ENCODE assay signal across 15 cellular contexts in genomic region chr7:2777898-2778535, GRCh38.
A peak's percentile ranks its signal among the peaks of the same experiment; 100 is the strongest.
DNase-seq lines count a peak whose midpoint lies in the region; ATAC-seq and TF ChIP-seq lines count a peak whose summit lies in the region.
"Had no signal": no experiment of that assay in that cellular context is flagged by ENCODE, and none has a peak within 500 bp of the region (broad histone marks: within the 10 kb centered on the region; RNA-seq: fewer than 3 reads in every experiment).

No MANE protein-coding gene starts in this region.

- peaks cover 23 to 32% (median 27%) of the 10 kb centered on the region in 3 experiments; a peak in 6 of 7 replicates for H3K36me3 Mint-ChIP-seq in H9 (ENCODE audit: insufficient read depth in 1 of 3, low read depth in 3 of 3)
- peaks cover 12% of the 10 kb centered on the region for H3K36me3 Mint-ChIP-seq in activated T-helper 1 cell treated with anti-CD3 and anti-CD28 coated beads, Interleukin-12 subunit alpha, Interleukin-12 subunit beta, Interleukin-2, Interleukin-4 antibody, amounts not matched to agents 30 ng/mL and 10 ng/mL and 1 ng/mL, durations not matched to agents 14 hours and 24 hours and 36 hours (ENCODE audit: low read depth)
- H3K36me3 Mint-ChIP-seq in stimulated activated memory B cell treated with anti-CD40 and anti-IgM and Interleukin-4, amounts not matched to agents 10 μg/mL and 1 μg/mL and 100 μg/mL, for 72 hours = peaks cover 44% of the 10 kb centered on the region

- ATAC-seq in stimulated activated memory B cell treated with anti-CD40 and anti-IgM and Interleukin-4, amounts not matched to agents 10 μg/mL and 1 μg/mL and 100 μg/mL, for 72 hours = no peak
- ATAC-seq in HG02870 (IDR thresholded peaks at IDR 0.05; ENCODE audit: unreplicated experiment) (no peak), HG02588 (IDR thresholded peaks at IDR 0.05; ENCODE audit: unreplicated experiment) (no peak)
- ATAC-seq: right cardiac atrium had no signal

- no peak overlapping the region for H4K8ac ChIP-seq in H9 (replicated peaks; ENCODE audit: insufficient read length, low read depth, low read length)

- H3K4me2 ChIP-seq in H9 (ENCODE audit: insufficient read depth, insufficient read length, low read length) = no peak overlapping the region
- H3K4me2 ChIP-seq: KMS-11 had no signal

- H2BK5ac ChIP-seq in H9 (ENCODE audit: insufficient read length, low read length) = no peak overlapping the region

- no peak overlapping the region for H4K91ac ChIP-seq in H9 (ENCODE audit: insufficient read length, low read depth, low read length)

- no peak overlapping the region for H2BK12ac ChIP-seq in H9 (ENCODE audit: insufficient read length, low read depth, low read length)

- no peak overlapping the region for H2AFZ ChIP-seq in H9 (ENCODE audit: low read length)

- H3K27ac Mint-ChIP-seq in H9 = peak overlapping the region; percentile 29 to 94 (median 33)
- H3K27ac Mint-ChIP-seq in activated T-helper 1 cell treated with anti-CD3 and anti-CD28 coated beads, Interleukin-12 subunit alpha, Interleukin-12 subunit beta, Interleukin-2, Interleukin-4 antibody, amounts not matched to agents 30 ng/mL and 10 ng/mL and 1 ng/mL, durations not matched to agents 14 hours and 24 hours and 36 hours = peak overlapping the region; percentile 14
- peak overlapping the region; percentile 18 for H3K27ac Mint-ChIP-seq in stimulated activated memory B cell treated with anti-CD40 and anti-IgM and Interleukin-4, amounts not matched to agents 10 μg/mL and 1 μg/mL and 100 μg/mL, for 72 hours
- H3K27ac Mint-ChIP-seq: CD4-positive, alpha-beta T cell had no signal

- no peaks in the 10 kb centered on the region for H3K9me3 ChIP-seq in H9 (ENCODE audit: control insufficient read depth, low read depth, low read length)
- H3K9me3 ChIP-seq: suprapubic skin had no signal

- H3K23me2 ChIP-seq in H9 (ENCODE audit: insufficient read length, low read depth, low read length, poor library complexity, severe bottlenecking) = no peaks in the 10 kb centered on the region

- H3K79me1 ChIP-seq in H9 (ENCODE audit: insufficient read depth, low read depth, low read length, poor library complexity, severe bottlenecking) = peaks cover 2% of the 10 kb centered on the region

- H3K27me3 ChIP-seq in H9 (ENCODE audit: insufficient read depth, low read length) = no peaks in the 10 kb centered on the region; the same call in 1 of the 2 replicates
- H3K27me3 ChIP-seq: suprapubic skin had no signal

- no peak overlapping the region for H3T11ph ChIP-seq in H9 (ENCODE audit: low read length)

- H3K9ac ChIP-seq in H9 (ENCODE audit: extremely low read depth, insufficient read length, low read length) = no peak overlapping the region
- H3K9ac ChIP-seq: KMS-11 had no signal

- intact Hi-C loops in activated T-helper 1 cell treated with anti-CD3 and anti-CD28 coated beads, Interleukin-12 subunit alpha, Interleukin-12 subunit beta, Interleukin-2, Interleukin-4 antibody, amounts not matched to agents 30 ng/mL and 10 ng/mL and 1 ng/mL, durations not matched to agents 14 hours and 24 hours and 36 hours (cut with micrococcal nuclease) = no loop called here

- TF ChIP-seq CTCF in H9 (conservative IDR thresholded peaks at IDR 0.05) = no peak
- no peak for TF ChIP-seq CTCF in fibroblast of villous mesenchyme (IDR thresholded peaks at IDR 0.05; ENCODE audit: insufficient read depth, low read depth, low read length)

- H3K9me3 Mint-ChIP-seq in H9 = peaks cover 0 to 4% of the 10 kb centered on the region in 2 experiments; a peak in 1 of 5 replicates
- H3K9me3 Mint-ChIP-seq in activated T-helper 1 cell treated with anti-CD3 and anti-CD28 coated beads, Interleukin-12 subunit alpha, Interleukin-12 subunit beta, Interleukin-2, Interleukin-4 antibody, amounts not matched to agents 30 ng/mL and 10 ng/mL and 1 ng/mL, durations not matched to agents 14 hours and 24 hours and 36 hours = no peaks in the 10 kb centered on the region
- peaks cover 4% of the 10 kb centered on the region for H3K9me3 Mint-ChIP-seq in stimulated activated memory B cell treated with anti-CD40 and anti-IgM and Interleukin-4, amounts not matched to agents 10 μg/mL and 1 μg/mL and 100 μg/mL, for 72 hours
- H3K9me3 Mint-ChIP-seq: CD4-positive, alpha-beta T cell had no signal

- H3K14ac ChIP-seq in H9 (ENCODE audit: insufficient read depth, low read length) = no peak overlapping the region

- no peak overlapping the region for H3K18ac ChIP-seq in H9 (ENCODE audit: insufficient read length, low read depth, low read length)

- no peaks in the 10 kb centered on the region for H3K27me3 Mint-ChIP-seq in H9 (ENCODE audit: low read depth)
- no peaks in the 10 kb centered on the region for H3K27me3 Mint-ChIP-seq in activated T-helper 1 cell treated with anti-CD3 and anti-CD28 coated beads, Interleukin-12 subunit alpha, Interleukin-12 subunit beta, Interleukin-2, Interleukin-4 antibody, amounts not matched to agents 30 ng/mL and 10 ng/mL and 1 ng/mL, durations not matched to agents 14 hours and 24 hours and 36 hours (ENCODE audit: insufficient read depth)
- no peaks in the 10 kb centered on the region for H3K27me3 Mint-ChIP-seq in stimulated activated memory B cell treated with anti-CD40 and anti-IgM and Interleukin-4, amounts not matched to agents 10 μg/mL and 1 μg/mL and 100 μg/mL, for 72 hours
- H3K27me3 Mint-ChIP-seq: CD4-positive, alpha-beta T cell had no signal

- H2BK120ac ChIP-seq in H9 (ENCODE audit: low read depth, low read length, poor library complexity, severe bottlenecking) = no peak overlapping the region

- H4K5ac ChIP-seq in H9 (ENCODE audit: insufficient read length, low read depth, low read length) = no peak overlapping the region

- H2AK5ac ChIP-seq in H9 (ENCODE audit: insufficient read length, low read length) = no peak overlapping the region

- H3K27ac ChIP-seq in H9 (ENCODE audit: insufficient read length, low read depth, low read length) = no peak overlapping the region
- H3K27ac ChIP-seq: KMS-11, suprapubic skin had no signal

- H3K4me3 Mint-ChIP-seq in H9 = no peak overlapping the region
- no peak overlapping the region for H3K4me3 Mint-ChIP-seq in activated T-helper 1 cell treated with anti-CD3 and anti-CD28 coated beads, Interleukin-12 subunit alpha, Interleukin-12 subunit beta, Interleukin-2, Interleukin-4 antibody, amounts not matched to agents 30 ng/mL and 10 ng/mL and 1 ng/mL, durations not matched to agents 14 hours and 24 hours and 36 hours
- no peak overlapping the region for H3K4me3 Mint-ChIP-seq in stimulated activated memory B cell treated with anti-CD40 and anti-IgM and Interleukin-4, amounts not matched to agents 10 μg/mL and 1 μg/mL and 100 μg/mL, for 72 hours
- H3K4me3 Mint-ChIP-seq: CD4-positive, alpha-beta T cell had no signal

- H3K4me1 Mint-ChIP-seq in H9 = peaks cover 20 to 21% of the 10 kb centered on the region in 2 experiments
- H3K4me1 Mint-ChIP-seq in activated T-helper 1 cell treated with anti-CD3 and anti-CD28 coated beads, Interleukin-12 subunit alpha, Interleukin-12 subunit beta, Interleukin-2, Interleukin-4 antibody, amounts not matched to agents 30 ng/mL and 10 ng/mL and 1 ng/mL, durations not matched to agents 14 hours and 24 hours and 36 hours (ENCODE audit: low read depth) = peaks cover 49% of the 10 kb centered on the region
- peaks cover 39% of the 10 kb centered on the region for H3K4me1 Mint-ChIP-seq in stimulated activated memory B cell treated with anti-CD40 and anti-IgM and Interleukin-4, amounts not matched to agents 10 μg/mL and 1 μg/mL and 100 μg/mL, for 72 hours

- H3K4me1 ChIP-seq in H9 (ENCODE audit: insufficient read depth, low read length) = no peaks in the 10 kb centered on the region
- H3K4me1 ChIP-seq: suprapubic skin had no signal

- no peak overlapping the region for H3K4me3 ChIP-seq in fibroblast of villous mesenchyme (ENCODE audit: low read depth, low read length)
- H3K4me3 ChIP-seq: suprapubic skin had no signal

- H3K79me2 ChIP-seq in H9 (ENCODE audit: insufficient read depth, low read length) = no peaks in the 10 kb centered on the region; the same call in 1 of the 2 replicates

- H2BK20ac ChIP-seq in H9 (ENCODE audit: low read depth, low read length, poor library complexity, severe bottlenecking) = no peak overlapping the region

- H2BK15ac ChIP-seq in H9 (ENCODE audit: low read depth, low read length) = no peak overlapping the region

- peaks cover 3% of the 10 kb centered on the region for H4K20me1 ChIP-seq in H9 (ENCODE audit: control insufficient read depth, insufficient read depth, insufficient read length)

- DNase-seq in H9 = no peak
- DNase-seq in activated T-helper 1 cell treated with anti-CD3 and anti-CD28 coated beads, Interleukin-12 subunit alpha, Interleukin-12 subunit beta, Interleukin-2, Interleukin-4 antibody, amounts not matched to agents 30 ng/mL and 10 ng/mL and 1 ng/mL, durations not matched to agents 14 hours and 24 hours and 36 hours (ENCODE audit: low spot score) = no peak
- DNase-seq in fibroblast of villous mesenchyme (ENCODE audit: low read depth) = peak; percentile 66
- no peak for DNase-seq in activated effector memory CD4-positive, alpha-beta T cell treated with anti-CD3 and anti-CD28 coated beads, Interleukin-2, amount 50 U/mL, for 16 hours
- DNase-seq: activated CD4-positive, alpha-beta T cell treated with anti-CD3 and anti-CD28 coated beads, Interleukin-2, amount 50 U/mL, for 1 hour; amygdala; CD4-positive, alpha-beta T cell; NCI-H1105 treated with DMSO at 0.1 percent for 48 hours; right cardiac atrium; stimulated activated CD4-positive, alpha-beta T cell treated with anti-CD3 and anti-CD28 coated beads, Interleukin-2, amount 100 ng/mL, for 24 hours had no signal

- H3K56ac ChIP-seq in H9 (ENCODE audit: insufficient read length, low read depth, low read length) = no peak overlapping the region

- no peak overlapping the region for H3K23ac ChIP-seq in H9 (ENCODE audit: insufficient read length, low read depth, low read length)

- no CpG with 5 or more reads among the region's 8 CpGs for WGBS in H9 (ENCODE audit: extremely low coverage, insufficient read length, low lambda C conversion rate)

- H3K4ac ChIP-seq in H9 (ENCODE audit: low read depth, low read length) = no peak overlapping the region
